ENCODE assay signal across 1 cellular context in the genomic region with DNA sequence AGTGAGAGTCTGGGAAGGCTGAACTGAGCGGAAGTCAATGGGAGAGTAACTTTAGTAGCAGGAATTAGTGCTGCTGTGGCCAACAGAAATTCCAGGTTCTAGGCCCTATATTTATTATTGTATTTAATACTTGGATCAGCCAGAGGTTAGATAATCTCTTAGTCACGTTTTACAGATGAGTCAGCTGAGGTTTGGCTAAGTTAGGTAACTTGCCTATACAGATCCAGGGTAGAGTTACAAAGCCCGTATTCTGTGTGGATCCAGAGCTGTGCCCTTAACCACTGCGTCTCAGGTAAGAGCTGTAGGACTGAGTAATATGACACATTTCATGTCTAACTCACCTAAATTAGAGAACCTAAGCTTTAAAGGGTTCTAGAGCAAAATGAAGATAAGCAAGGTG.
TF ChIP-seq lines count a peak whose summit lies in the region.

No MANE protein-coding gene starts in this region.

TF ChIP-seq in GM12878, 131 proteins besides CTCF, POLR2A, EP300 and RAD21:
- TF ChIP-seq SMC3 (IDR thresholded peaks at IDR 0.05; ENCODE audit: borderline replicate concordance, low read length) (no peak), NR2F1 (conservative IDR thresholded peaks at IDR 0.05) (no peak), REST (IDR thresholded peaks at IDR 0.05; ENCODE audit: low read depth, low read length) (no peak), CREM (IDR thresholded peaks at IDR 0.05; ENCODE audit: low read depth) (no peak), ZNF622 (IDR thresholded peaks at IDR 0.05) (no peak), BACH1 (IDR thresholded peaks at IDR 0.05; ENCODE audit: borderline replicate concordance) (no peak), SRF (IDR thresholded peaks at IDR 0.05; ENCODE audit: low read depth in 2 of 2, low read length in 2 of 2) (no peak), TBL1XR1 (IDR thresholded peaks at IDR 0.05; ENCODE audit: low read depth, low read length) (no peak), CHD1 (IDR thresholded peaks at IDR 0.05; ENCODE audit: low read depth, low read length) (no peak), WRNIP1 (IDR thresholded peaks at IDR 0.05; ENCODE audit: borderline replicate concordance, low read depth, low read length) (no peak)
- TF ChIP-seq, protein P1, sequence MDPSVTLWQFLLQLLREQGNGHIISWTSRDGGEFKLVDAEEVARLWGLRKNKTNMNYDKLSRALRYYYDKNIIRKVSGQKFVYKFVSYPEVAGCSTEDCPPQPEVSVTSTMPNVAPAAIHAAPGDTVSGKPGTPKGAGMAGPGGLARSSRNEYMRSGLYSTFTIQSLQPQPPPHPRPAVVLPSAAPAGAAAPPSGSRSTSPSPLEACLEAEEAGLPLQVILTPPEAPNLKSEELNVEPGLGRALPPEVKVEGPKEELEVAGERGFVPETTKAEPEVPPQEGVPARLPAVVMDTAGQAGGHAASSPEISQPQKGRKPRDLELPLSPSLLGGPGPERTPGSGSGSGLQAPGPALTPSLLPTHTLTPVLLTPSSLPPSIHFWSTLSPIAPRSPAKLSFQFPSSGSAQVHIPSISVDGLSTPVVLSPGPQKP (IDR thresholded peaks at IDR 0.05; ENCODE audit: low read depth, low read length), result no peak
